In the genomic region with DNA sequence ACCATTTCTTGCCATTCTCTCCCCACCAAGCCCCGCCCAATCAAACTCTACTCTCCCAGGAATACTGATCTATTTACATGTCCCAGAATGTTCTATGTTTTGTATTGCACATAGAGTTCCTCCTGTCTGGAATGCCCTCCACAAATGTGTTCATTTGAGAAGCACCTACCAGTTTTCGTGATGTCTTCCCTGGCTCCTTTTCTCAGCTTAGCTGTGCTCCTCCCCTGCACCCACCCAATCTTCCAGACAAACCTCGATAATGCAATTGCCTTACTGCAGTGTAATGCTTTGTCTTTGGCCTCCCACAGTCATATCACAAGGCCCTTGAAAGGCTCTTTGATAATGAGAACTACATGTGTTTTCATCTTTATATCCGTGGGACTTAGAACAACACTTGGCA, we compare ENCODE assay signal across 1 cellular context.
TF ChIP-seq lines count a peak whose summit lies in the region.

No MANE protein-coding gene starts in this region.

TF ChIP-seq in IMR-90, 13 proteins besides CTCF, POLR2A, EP300 and RAD21 (continued from another document):
- TF ChIP-seq MXI1 (IDR thresholded peaks at IDR 0.05; ENCODE audit: borderline replicate concordance, low read depth, low read length): no peak
- TF ChIP-seq RFX5 (IDR thresholded peaks at IDR 0.05; ENCODE audit: low read depth, low read length): no peak
- TF ChIP-seq MAFK (IDR thresholded peaks at IDR 0.05; ENCODE audit: low read depth, low read length): no peak
- TF ChIP-seq, protein P1, sequence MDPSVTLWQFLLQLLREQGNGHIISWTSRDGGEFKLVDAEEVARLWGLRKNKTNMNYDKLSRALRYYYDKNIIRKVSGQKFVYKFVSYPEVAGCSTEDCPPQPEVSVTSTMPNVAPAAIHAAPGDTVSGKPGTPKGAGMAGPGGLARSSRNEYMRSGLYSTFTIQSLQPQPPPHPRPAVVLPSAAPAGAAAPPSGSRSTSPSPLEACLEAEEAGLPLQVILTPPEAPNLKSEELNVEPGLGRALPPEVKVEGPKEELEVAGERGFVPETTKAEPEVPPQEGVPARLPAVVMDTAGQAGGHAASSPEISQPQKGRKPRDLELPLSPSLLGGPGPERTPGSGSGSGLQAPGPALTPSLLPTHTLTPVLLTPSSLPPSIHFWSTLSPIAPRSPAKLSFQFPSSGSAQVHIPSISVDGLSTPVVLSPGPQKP (IDR thresholded peaks at IDR 0.05; ENCODE audit: borderline replicate concordance, low read depth, low read length): no peak
- TF ChIP-seq MAZ (IDR thresholded peaks at IDR 0.05; ENCODE audit: borderline replicate concordance, low read depth, low read length): no peak
- TF ChIP-seq CHD1 (IDR thresholded peaks at IDR 0.05; ENCODE audit: low read depth, low read length): no peak
- TF ChIP-seq NFE2L2 (IDR thresholded peaks at IDR 0.05; ENCODE audit: low read depth, low read length): no peak
TF ChIP-seq in IMR-90: peak in this region for 0.
